Comparison of ENCODE assay signal across 8 cellular contexts in the genomic region with DNA sequence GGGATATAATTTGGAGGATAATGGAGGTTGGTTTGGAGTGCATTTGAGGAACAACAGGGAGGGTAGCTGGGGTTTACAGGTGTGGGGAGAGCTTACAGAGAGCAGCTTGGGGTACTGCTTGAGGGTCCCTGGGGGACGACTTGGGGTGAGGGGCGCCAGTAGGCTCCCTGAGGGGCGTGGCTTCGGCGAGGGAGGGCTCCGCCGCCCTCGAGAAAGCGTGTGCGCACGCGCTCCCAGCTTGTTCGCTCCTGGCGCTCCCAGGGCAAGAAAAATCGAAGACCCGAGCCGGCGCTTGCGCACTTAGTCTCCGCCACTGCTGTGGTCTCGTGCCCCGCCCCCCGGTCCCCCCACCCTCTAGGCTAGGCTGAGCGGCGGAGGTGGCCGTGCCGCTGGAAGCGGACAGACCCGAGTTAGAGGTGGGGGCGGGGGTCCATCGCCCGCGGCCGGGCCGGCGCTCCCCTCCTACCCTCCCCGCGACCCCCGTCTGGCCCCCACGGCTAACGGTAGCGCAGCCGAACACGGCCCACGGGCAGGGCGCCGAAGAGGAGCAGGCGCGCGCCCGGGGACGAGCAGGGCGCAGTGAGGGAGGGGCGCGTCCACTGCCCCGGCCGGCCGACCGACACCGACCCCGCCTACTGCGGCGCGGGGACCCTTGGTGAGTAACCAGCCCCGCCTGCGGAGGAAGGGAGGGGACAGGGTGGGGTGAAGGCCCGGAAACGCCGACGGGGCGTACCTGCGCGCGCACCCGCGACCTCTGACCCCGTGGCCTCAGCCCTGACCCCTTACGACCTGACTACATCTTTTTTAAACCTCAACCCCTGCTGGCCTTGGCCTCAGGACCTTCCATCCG. TPM values are rescaled to one million over a fixed set of nuclear protein-coding genes. Genes with fewer than 3 reads are reported as not detected.
DNase-seq lines count a peak whose midpoint lies in the region; ATAC-seq, FAIRE-seq and TF ChIP-seq lines count a peak whose summit lies in the region.

No MANE protein-coding gene starts in this region.

- DNase-seq in GM10266 (ENCODE audit: extremely low spot score) (peak; percentile 76), LoVo (ENCODE audit: low spot score) (peak; percentile 29), T-helper 22 cell (ENCODE audit: low read depth) (peak; percentile 30), brain microvascular endothelial cell (peak; percentile 35), HFFc6 (no peak)
- DNase-seq in stimulated activated CD4-positive, alpha-beta T cell treated with anti-CD3 and anti-CD28 coated beads, Interleukin-15, amount 100 ng/mL, for 24 hours: peak; percentile 79

- H3K27ac Mint-ChIP-seq in HFFc6: no peak overlapping the region

- TF ChIP-seq CTCF in GM10266 (IDR thresholded peaks at IDR 0.05; ENCODE audit: control insufficient read depth, insufficient read depth, low read depth, missing control alignments) (no peak), brain microvascular endothelial cell (IDR thresholded peaks at IDR 0.05; ENCODE audit: low read depth, low read length, missing control alignments) (no peak), HFFc6 (IDR thresholded peaks at IDR 0.05) (no peak)

- H3K27me3 ChIP-seq in brain microvascular endothelial cell (replicated peaks): no peaks in the 10 kb centered on the region

- ATAC-seq in GM18868 (IDR thresholded peaks at IDR 0.05; ENCODE audit: unreplicated experiment): no peak

- H3K4me1 Mint-ChIP-seq in HFFc6 (ENCODE audit: low read depth): no peaks in the 10 kb centered on the region

- no peak overlapping the region; the same call in 1 of the 2 replicates for H3K4me3 Mint-ChIP-seq in HFFc6

- peaks cover 20% of the 10 kb centered on the region for H3K27me3 Mint-ChIP-seq in HFFc6 (ENCODE audit: insufficient read depth)

- H3K36me3 ChIP-seq in brain microvascular endothelial cell (replicated peaks): no peaks in the 10 kb centered on the region

- H3K4me3 ChIP-seq in brain microvascular endothelial cell (ENCODE audit: low read depth, low read length): peak overlapping the region; percentile 53

- peaks cover 8% of the 10 kb centered on the region for H3K9me3 Mint-ChIP-seq in HFFc6

- no peak overlapping the region for H3K27ac ChIP-seq in brain microvascular endothelial cell

- FAIRE-seq in islet of Langerhans (lab: Jason Lieb, UNC): peak; percentile 53

- H3K36me3 Mint-ChIP-seq in HFFc6 (ENCODE audit: low read depth): peaks cover 8% of the 10 kb centered on the region

- in situ Hi-C loops in brain microvascular endothelial cell (cut with HindIII; ENCODE audit: low pct_ligation_motif_present, low sequenced_read_pairs): no loop called here

RNA-seq across cellular contexts. Expression of gene CCDC120, which starts 5.4 kb away (rescaled TPM):
- total RNA-seq in HFFc6 (2021; fragmentation: NEBNext Ultra II Directional; extraction: Animal tissue kit (Norgen Biotek cat#: 25700)): under 1 TPM in 4 of 6 experiments, not detected in 2; 0.05 to 0.62 (median 0.24) TPM

RNA-seq across cellular contexts. Expression of gene TFE3, which starts 10.3 kb away (rescaled TPM):
- 10 to 100 TPM; 76.6 to 89.1 (median 83.9) TPM for total RNA-seq in HFFc6 (2021; fragmentation: NEBNext Ultra II Directional; extraction: Animal tissue kit (Norgen Biotek cat#: 25700))

RNA-seq across cellular contexts. Expression of gene PRAF2, which starts 20.4 kb away (rescaled TPM):
- 100 to 1,000 TPM in 1 of 6 experiments, 10 to 100 TPM in 5; 68.0 to 100 (median 76.7) TPM for total RNA-seq in HFFc6 (2021; fragmentation: NEBNext Ultra II Directional; extraction: Animal tissue kit (Norgen Biotek cat#: 25700))

RNA-seq across cellular contexts. Expression of gene WDR45, which starts 26.2 kb away (rescaled TPM):
- 10 to 100 TPM; 37.4 to 46.6 (median 41.0) TPM for total RNA-seq in HFFc6 (2021; fragmentation: NEBNext Ultra II Directional; extraction: Animal tissue kit (Norgen Biotek cat#: 25700))

RNA-seq across cellular contexts. Expression of gene GRIPAP1, which starts 51.4 kb away (rescaled TPM):
- 10 to 100 TPM; 23.2 to 32.1 (median 27.5) TPM for total RNA-seq in HFFc6 (2021; fragmentation: NEBNext Ultra II Directional; extraction: Animal tissue kit (Norgen Biotek cat#: 25700))
